8 cellular contexts compared by ENCODE assay signal in genomic region chr3:129626744-129627349, GRCh38. TPM values are rescaled to one million over a fixed set of nuclear protein-coding genes. Genes with fewer than 3 reads are reported as not detected.
A peak's percentile ranks its signal among the peaks of the same experiment; 100 is the strongest.
DNase-seq lines count a peak whose midpoint lies in the region; ATAC-seq and TF ChIP-seq lines count a peak whose summit lies in the region.

No MANE protein-coding gene starts in this region.

- peaks cover 20% of the 10 kb centered on the region for H3K4me1 ChIP-seq in colonic mucosa

- H3K9me3 ChIP-seq in colonic mucosa, result no peaks in the 10 kb centered on the region

- H3K9ac ChIP-seq in colonic mucosa (ENCODE audit: low read depth in 2 of 2, low read length in 2 of 2), result peak overlapping the region; percentile 91 to 97

- ATAC-seq in left lobe of liver, result peak; percentile 88

- H3K4me3 ChIP-seq in HFF-Myc (replicated peaks; ENCODE audit: low read depth, low read length), result peak overlapping the region; percentile 51
- H3K4me3 ChIP-seq in WI38 (ENCODE audit: low read depth, low read length), result peak overlapping the region; percentile 55
- peak overlapping the region; percentile 50 for H3K4me3 ChIP-seq in colonic mucosa

- intact Hi-C loops in colonic mucosa (cut with DNase I), result loop anchor here (5.0 kb wide), 1 partner anchor 200 kb away; no protein-coding TSS in a partner anchor

- no peaks in the 10 kb centered on the region for H3K27me3 ChIP-seq in colonic mucosa

- DNase-seq in SIG-M5 treated with dmso at 0.1 percent for 504 hours (lab: John Stamatoyannopoulos, UW; ENCODE audit: unreplicated experiment) (peak; percentile 72), SIG-M5 (lab: John Stamatoyannopoulos, UW) (no peak), HFF-Myc (ENCODE audit: extremely low read depth, low read depth) (peak; percentile 49), MV-4-11 (lab: John Stamatoyannopoulos, UW) (peak; percentile 84), colonic mucosa (peak; percentile 96), left lobe of liver (ENCODE audit: low spot score) (peak; percentile 97)
- DNase-seq in stimulated activated CD4-positive, alpha-beta T cell treated with anti-CD3 and anti-CD28 coated beads, Interleukin-4, amount 100 ng/mL, for 4 hours, result peak; percentile 43 to 66

- H3K27ac ChIP-seq in colonic mucosa, result peak overlapping the region; percentile 99

- no peaks in the 10 kb centered on the region for H3K36me3 ChIP-seq in colonic mucosa

- TF ChIP-seq CTCF in HFF-Myc (IDR thresholded peaks at IDR 0.05; ENCODE audit: low read depth, low read length, missing control alignments), result no peak
- TF ChIP-seq CTCF in WI38 (IDR thresholded peaks at IDR 0.05; ENCODE audit: low read depth, low read length), result no peak
- TF ChIP-seq CTCF in colonic mucosa (IDR thresholded peaks at IDR 0.05), result no peak

RNA-seq across cellular contexts. Expression of gene PLXND1, which starts 20.4 kb away (rescaled TPM):
- total RNA-seq in colonic mucosa (10 to 100 TPM; 25.6 to 26.7 TPM), left lobe of liver (29.5 TPM)
